Comparison of ENCODE assay signal across 10 cellular contexts in genomic region chr9:137126786-137127185, GRCh38. TPM values are rescaled to one million over a fixed set of nuclear protein-coding genes. Genes with fewer than 3 reads are reported as not detected.
DNase-seq lines count a peak whose midpoint lies in the region; ATAC-seq, FAIRE-seq and TF ChIP-seq lines count a peak whose summit lies in the region.
"Had no signal": no experiment of that assay in that cellular context is flagged by ENCODE, and none has a peak within 500 bp of the region (broad histone marks: within the 10 kb centered on the region; RNA-seq: fewer than 3 reads in every experiment).

No MANE protein-coding gene starts in this region.

- H4K20me1 ChIP-seq in DOHH2 (ENCODE audit: control insufficient read depth, insufficient read depth, low read depth, low read length), result no peaks in the 10 kb centered on the region; the same call in 1 of the 2 replicates
- no peaks in the 10 kb centered on the region for H4K20me1 ChIP-seq in MM.1S (ENCODE audit: insufficient read depth, low read length)
- no peaks in the 10 kb centered on the region for H4K20me1 ChIP-seq in K562 (replicated peaks; ENCODE audit: control insufficient read depth, insufficient read depth, low read length)
- H4K20me1 ChIP-seq in neural progenitor cell (ENCODE audit: low read depth), result peaks cover 18% of the 10 kb centered on the region

- peak overlapping the region; percentile 88 for H3K27ac ChIP-seq in DOHH2 (ENCODE audit: low read depth, low read length)
- H3K27ac ChIP-seq in MM.1S (ENCODE audit: low read length), result no peak overlapping the region
- peak overlapping the region; percentile 78; the same call in 2 of the 3 replicates for H3K27ac ChIP-seq in K562 (ENCODE audit: extremely low read depth, low read depth, low read length)
- no peak overlapping the region for H3K27ac ChIP-seq in neural progenitor cell

- no TSS peak for BruUV-seq in K562 (replicated peaks; lab: Mats Ljungman, UMichigan)

- H3K79me2 ChIP-seq in DOHH2 (ENCODE audit: control insufficient read depth, low read length), result peaks cover 70% of the 10 kb centered on the region
- H3K79me2 ChIP-seq in MM.1S (ENCODE audit: low read length), result no peaks in the 10 kb centered on the region
- H3K79me2 ChIP-seq in K562 (ENCODE audit: control insufficient read depth, insufficient read depth, low read length), result peaks cover 35% of the 10 kb centered on the region
- H3K79me2 ChIP-seq in neural progenitor cell (ENCODE audit: low read depth), result peaks cover 22% of the 10 kb centered on the region

- 34% methylated on average over 3 of the region's 3 CpGs for WGBS in K562 (ENCODE audit: insufficient coverage, low coverage, missing lambda C conversion rate)

- H3K4me3 ChIP-seq in DOHH2 (ENCODE audit: low read length) (peak overlapping the region; percentile 90), MM.1S (ENCODE audit: low read length) (no peak overlapping the region; the same call in 1 of the 2 replicates), K562 (peak overlapping the region; percentile 91), neural progenitor cell (no peak overlapping the region), mucosa of descending colon (no peak overlapping the region)

- intact Hi-C loops in K562 (cut with micrococcal nuclease), result no loop called here
- intact Hi-C loops in mucosa of descending colon (cut with DNase I, micrococcal nuclease), result no loop called here

- H3K9me3 Mint-ChIP-seq in neural progenitor cell, result no peaks in the 10 kb centered on the region
- H3K9me3 Mint-ChIP-seq: H9 had no signal

- H3K9me3 ChIP-seq in DOHH2 (ENCODE audit: control insufficient read depth, insufficient read depth, low read length) (no peaks in the 10 kb centered on the region), MM.1S (replicated peaks; ENCODE audit: insufficient read depth, low read length) (no peaks in the 10 kb centered on the region), K562 (replicated peaks; ENCODE audit: control insufficient read depth, insufficient read depth, low read depth, low read length) (no peaks in the 10 kb centered on the region), neural progenitor cell (ENCODE audit: low read depth) (no peaks in the 10 kb centered on the region), mucosa of descending colon (no peaks in the 10 kb centered on the region)

- ATAC-seq in K562 (no peak), mucosa of descending colon (no peak)

- TF ChIP-seq EP300 in K562 (IDR thresholded peaks at IDR 0.05; ENCODE audit: low read length), result no peak

- FAIRE-seq in K562 (lab: Jason Lieb, UNC) (peak; percentile 69), GM12891 (lab: Jason Lieb, UNC) (no peak)

- H2AFZ ChIP-seq in MM.1S (ENCODE audit: low read length) (no peak overlapping the region), K562 (ENCODE audit: low read depth, low read length) (no peak overlapping the region), neural progenitor cell (replicated peaks) (no peak overlapping the region)

- H3K4me1 Mint-ChIP-seq in neural progenitor cell, result peaks cover 32% of the 10 kb centered on the region

- H3K4me2 ChIP-seq in DOHH2 (ENCODE audit: low read length) (peak overlapping the region; percentile 93), MM.1S (ENCODE audit: low read depth, low read length) (peak overlapping the region; percentile 83), K562 (ENCODE audit: insufficient read depth, low read length) (peak overlapping the region; percentile 100), neural progenitor cell (no peak overlapping the region)

- CTCF ChIA-PET in K562 (lab: Yijun Ruan, JAX; ENCODE audit: low intra/inter-chr PET ratio), result no interaction called here

- TF ChIP-seq RAD21 in K562 (CRISPR knock-in tag; conservative IDR thresholded peaks at IDR 0.05 in 1 of 2, IDR thresholded peaks at IDR 0.05 in 1 of 2), result no peak

- peaks cover 33% of the 10 kb centered on the region for H3K36me3 ChIP-seq in DOHH2 (ENCODE audit: control insufficient read depth, low read length)
- H3K36me3 ChIP-seq in MM.1S (replicated peaks; ENCODE audit: insufficient read depth, low read length), result no peaks in the 10 kb centered on the region
- H3K36me3 ChIP-seq in K562 (ENCODE audit: control insufficient read depth, insufficient read depth, low read length), result peaks cover 2% of the 10 kb centered on the region; the same call in 1 of the 3 replicates
- no peaks in the 10 kb centered on the region for H3K36me3 ChIP-seq in neural progenitor cell
- H3K36me3 ChIP-seq in mucosa of descending colon (ENCODE audit: low read depth), result no peaks in the 10 kb centered on the region

- DNase-seq in MM.1S, result no peak
- DNase-seq in K562 (ENCODE audit: extremely low read depth in 1 of 4, low spot score in 3 of 4), result no peak
- no peak for DNase-seq in neural progenitor cell (ENCODE audit: low spot score)
- no peak for DNase-seq in GM12891 (ENCODE audit: insufficient read length, low spot score)
- no peak for DNase-seq in mucosa of descending colon
- DNase-seq in putamen (ENCODE audit: low spot score), result no peak
- DNase-seq: H9 had no signal

- H3K4me3 Mint-ChIP-seq in neural progenitor cell, result peak overlapping the region; percentile 69

- H3K4me1 ChIP-seq in DOHH2 (ENCODE audit: control insufficient read depth, low read length), result peaks cover 58% of the 10 kb centered on the region
- H3K4me1 ChIP-seq in MM.1S (ENCODE audit: low read length), result peaks cover 18% of the 10 kb centered on the region
- H3K4me1 ChIP-seq in K562 (replicated peaks in 1 of 2; ENCODE audit: control insufficient read depth in 2 of 2, insufficient read depth in 2 of 2, low read length in 2 of 2), result peaks cover 20 to 42% of the 10 kb centered on the region in 2 experiments
- peaks cover 7% of the 10 kb centered on the region for H3K4me1 ChIP-seq in neural progenitor cell
- peaks cover 25% of the 10 kb centered on the region for H3K4me1 ChIP-seq in mucosa of descending colon (ENCODE audit: low read depth)

- no peaks in the 10 kb centered on the region for H3K9me2 ChIP-seq in DOHH2 (replicated peaks; ENCODE audit: control insufficient read depth, low read length)
- no peaks in the 10 kb centered on the region for H3K9me2 ChIP-seq in MM.1S (replicated peaks; ENCODE audit: insufficient read depth, low read length)

- TF ChIP-seq CTCF in DOHH2 (IDR thresholded peaks at IDR 0.05; ENCODE audit: low read depth, low read length, poor library complexity, severe bottlenecking), result no peak
- no peak for TF ChIP-seq CTCF in MM.1S (IDR thresholded peaks at IDR 0.05; ENCODE audit: low read length)
- no peak for TF ChIP-seq CTCF in K562 (IDR thresholded peaks at IDR 0.05 in 2 of 3, conservative IDR thresholded peaks at IDR 0.05 in 1 of 3; ENCODE audit: insufficient read depth in 2 of 3, low read depth in 1 of 3, low read length in 3 of 3)
- no peak for TF ChIP-seq CTCF in neural progenitor cell (IDR thresholded peaks at IDR 0.05)
- TF ChIP-seq CTCF in mucosa of descending colon (IDR thresholded peaks at IDR 0.05), result no peak

- in situ Hi-C loops in K562 (cut with MboI), result loop anchor here (5.0 kb wide), 1 partner anchor 101 kb away; the partner anchor contains the start of genes CYSRT1 and RNF224

- peaks cover 47% of the 10 kb centered on the region for H3F3A ChIP-seq in DOHH2 (ENCODE audit: control insufficient read depth, insufficient read depth)
- H3F3A ChIP-seq in MM.1S (ENCODE audit: insufficient read depth, low read length), result peaks cover 18% of the 10 kb centered on the region
- peaks cover 9% of the 10 kb centered on the region for H3F3A ChIP-seq in neural progenitor cell (ENCODE audit: low read depth)

- H3K9me1 ChIP-seq in K562 (ENCODE audit: control insufficient read depth, insufficient read depth, low read length), result no peaks in the 10 kb centered on the region

- no peak for TF ChIP-seq POLR2A in K562 (conservative IDR thresholded peaks at IDR 0.05)
- no peak for TF ChIP-seq POLR2A in GM12891 (IDR thresholded peaks at IDR 0.05; ENCODE audit: low read depth, low read length)

- no peaks in the 10 kb centered on the region for H3K36me3 Mint-ChIP-seq in neural progenitor cell

- no peak overlapping the region for H3K9ac ChIP-seq in MM.1S (ENCODE audit: low read length)
- H3K9ac ChIP-seq in K562 (ENCODE audit: insufficient read depth in 1 of 2, low read depth in 2 of 2, low read length in 2 of 2), result peak overlapping the region; percentile 84 to 89; a peak in 3 of 4 replicates
- H3K9ac ChIP-seq in neural progenitor cell, result no peak overlapping the region

- POLR2A ChIA-PET in K562 (lab: Yijun Ruan, JAX), result interaction anchor here (0.6 to 1.4 kb wide), 4 partner anchors 20 to 114 kb away, joined by 3 read pairs; partner anchors contain the start of gene TUBB4B

- no peaks in the 10 kb centered on the region for H3K27me3 ChIP-seq in DOHH2 (ENCODE audit: control insufficient read depth, low read length)
- H3K27me3 ChIP-seq in MM.1S (replicated peaks; ENCODE audit: insufficient read depth, low read length), result peaks cover 28% of the 10 kb centered on the region
- no peaks in the 10 kb centered on the region for H3K27me3 ChIP-seq in K562 (ENCODE audit: control insufficient read depth in 2 of 2, insufficient read depth in 2 of 2, low read length in 2 of 2)
- H3K27me3 ChIP-seq in neural progenitor cell, result peaks cover 17% of the 10 kb centered on the region

- peaks cover 7% of the 10 kb centered on the region for H3K27me3 Mint-ChIP-seq in neural progenitor cell (ENCODE audit: insufficient read depth, low read depth)

- no peak overlapping the region for H3K27ac Mint-ChIP-seq in neural progenitor cell
- H3K27ac Mint-ChIP-seq: H9 had no signal

RNA-seq across cellular contexts. Expression of gene GRIN1, which starts 12.2 kb away (rescaled TPM):
- 0.25 and 3.0 TPM in 2 replicates for total RNA-seq in K562 (2011; cell fraction: chromatin; rRNA removed; ENCODE audit: low replicate concordance)
- total RNA-seq in K562 (2011; cell fraction: nucleolus; rRNA removed), result 0.67 and 3.3 TPM in 2 replicates
- 0.53 and 1.2 TPM in 2 replicates for total RNA-seq in K562 (2011; cell fraction: nucleoplasm; rRNA removed)
- total RNA-seq in K562 (2014; rRNA removed), result not detected in 2 replicates
- not detected in 2 replicates for total RNA-seq in K562 (2014; rRNA removed; fragmentation: Illumina TruSeq; extraction: Trizol)
- total RNA-seq in K562 (2015; rRNA removed; fragmentation: Illumina TruSeq; extraction: Trizol), result not detected in 2 replicates
- total RNA-seq in K562 (2021), result 0.35 and 0.36 TPM in 2 replicates
- 0.03 and 0.04 TPM in 2 replicates for polyA plus RNA-seq in K562 (2011; rRNA removed)
- polyA plus RNA-seq in K562 (2011; cell fraction: cytosol; rRNA removed), result 0.04 and 0.07 TPM in 2 replicates
- polyA plus RNA-seq in K562 (2011; cell fraction: nucleus; rRNA removed), result 0.34 and 0.67 TPM in 2 replicates
- 0.35 and 0.38 TPM in 2 replicates for polyA plus RNA-seq in K562 (2012)
- 0.08 TPM in 1 of 2 replicates, not detected in the other for polyA plus RNA-seq in K562 (2014; fragmentation: Illumina TruSeq; extraction: Trizol)
- not detected for polyA plus RNA-seq in K562 (2014; fragmentation: Nextera tagmentation; extraction: Ambion mirVana)
- 0.08 and 0.16 TPM in 2 replicates for polyA plus RNA-seq in K562 (2014; rRNA removed)
- not detected in 2 replicates for polyA minus RNA-seq in K562 (2011; rRNA and poly(A)+ RNA removed)
- not detected in 2 replicates for polyA minus RNA-seq in K562 (2011; cell fraction: cytosol; rRNA and poly(A)+ RNA removed)
- polyA minus RNA-seq in K562 (2011; cell fraction: nucleus; rRNA and poly(A)+ RNA removed), result 0.13 and 0.56 TPM in 2 replicates
- total RNA-seq in neural progenitor cell (ENCODE audit: low replicate concordance), result 0.03 TPM in 1 of 2 replicates, not detected in the other
- polyA plus RNA-seq in GM12891 (2012; ENCODE audit: low read depth, missing spikeins), result 0.23 TPM
- 1 to 10 TPM in 1 of 3 donors, under 1 TPM in 1, not detected in 1; 0.36 to 2.6 TPM for total RNA-seq in mucosa of descending colon
- total RNA-seq: glomerular endothelial cell had no signal

RNA-seq across cellular contexts. Expression of gene DPP7, which starts 12.3 kb away (rescaled TPM):
- total RNA-seq in K562 (2011; cell fraction: chromatin; rRNA removed; ENCODE audit: low replicate concordance), result 175 and 615 TPM in 2 replicates
- total RNA-seq in K562 (2011; cell fraction: nucleolus; rRNA removed), result 837 and 852 TPM in 2 replicates
- total RNA-seq in K562 (2011; cell fraction: nucleoplasm; rRNA removed), result 311 and 347 TPM in 2 replicates
- 231 and 272 TPM in 2 replicates for total RNA-seq in K562 (2014; rRNA removed)
- total RNA-seq in K562 (2014; rRNA removed; fragmentation: Illumina TruSeq; extraction: Trizol), result 11.3 and 24.9 TPM in 2 replicates
- total RNA-seq in K562 (2015; rRNA removed; fragmentation: Illumina TruSeq; extraction: Trizol), result 140 and 141 TPM in 2 replicates
- total RNA-seq in K562 (2021), result 311 and 322 TPM in 2 replicates
- polyA plus RNA-seq in K562 (2011; rRNA removed), result 132 and 158 TPM in 2 replicates
- polyA plus RNA-seq in K562 (2011; cell fraction: cytosol; rRNA removed), result 141 and 377 TPM in 2 replicates
- 1,627 and 2,902 TPM in 2 replicates for polyA plus RNA-seq in K562 (2011; cell fraction: nucleus; rRNA removed)
- 245 and 282 TPM in 2 replicates for polyA plus RNA-seq in K562 (2012)
- 48.4 and 105 TPM in 2 replicates for polyA plus RNA-seq in K562 (2014; fragmentation: Illumina TruSeq; extraction: Trizol)
- 1 to 10 TPM in 1 of 2 experiments, under 1 TPM in 1; 0.99 to 4.1 TPM for polyA plus RNA-seq in K562 (2014; fragmentation: Nextera tagmentation; extraction: Ambion mirVana)
- polyA plus RNA-seq in K562 (2014; rRNA removed), result 352 and 365 TPM in 2 replicates
- polyA minus RNA-seq in K562 (2011; rRNA and poly(A)+ RNA removed), result 9.4 and 25.8 TPM in 2 replicates
- polyA minus RNA-seq in K562 (2011; cell fraction: cytosol; rRNA and poly(A)+ RNA removed), result 61.7 and 63.0 TPM in 2 replicates
- polyA minus RNA-seq in K562 (2011; cell fraction: nucleus; rRNA and poly(A)+ RNA removed), result 112 and 134 TPM in 2 replicates
- 2.6 and 24.3 TPM in 2 replicates for total RNA-seq in neural progenitor cell (ENCODE audit: low replicate concordance)
- polyA plus RNA-seq in GM12891 (2012; ENCODE audit: low read depth, missing spikeins), result 118 TPM
- total RNA-seq in mucosa of descending colon, result 100 to 1,000 TPM in 1 of 3 donors, 10 to 100 TPM in 2; 47.0 to 114 (median 51.5) TPM

RNA-seq across cellular contexts. Expression of gene MAN1B1, which starts 40.0 kb away (rescaled TPM):
- 158 and 355 TPM in 2 replicates for total RNA-seq in K562 (2011; cell fraction: chromatin; rRNA removed; ENCODE audit: low replicate concordance)
- total RNA-seq in K562 (2011; cell fraction: nucleolus; rRNA removed), result 181 and 194 TPM in 2 replicates
- total RNA-seq in K562 (2011; cell fraction: nucleoplasm; rRNA removed), result 119 and 136 TPM in 2 replicates
- total RNA-seq in K562 (2014; rRNA removed) (30.1 and 35.1 TPM in 2 replicates), K562 (2014; rRNA removed; fragmentation: Illumina TruSeq; extraction: Trizol) (14.4 and 14.8 TPM in 2 replicates), K562 (2015; rRNA removed; fragmentation: Illumina TruSeq; extraction: Trizol) (21.0 and 21.6 TPM in 2 replicates), K562 (2021) (33.9 and 36.6 TPM in 2 replicates), neural progenitor cell (ENCODE audit: low replicate concordance) (24.6 and 43.5 TPM in 2 replicates), mucosa of descending colon (10 to 100 TPM; 36.1 to 55.4 (median 52.7) TPM)
- polyA plus RNA-seq in K562 (2011; rRNA removed) (27.3 and 40.1 TPM in 2 replicates), K562 (2014; fragmentation: Illumina TruSeq; extraction: Trizol) (23.8 and 31.3 TPM in 2 replicates), K562 (2014; fragmentation: Nextera tagmentation; extraction: Ambion mirVana) (under 1 TPM; 0.55 to 0.89 TPM), K562 (2014; rRNA removed) (29.6 and 33.6 TPM in 2 replicates)
- 33.0 and 35.1 TPM in 2 replicates for polyA plus RNA-seq in K562 (2011; cell fraction: cytosol; rRNA removed)
- 128 and 134 TPM in 2 replicates for polyA plus RNA-seq in K562 (2011; cell fraction: nucleus; rRNA removed)
- polyA plus RNA-seq in K562 (2012), result 25.3 and 58.7 TPM in 2 replicates
- 32.0 and 36.7 TPM in 2 replicates for polyA minus RNA-seq in K562 (2011; rRNA and poly(A)+ RNA removed)
- polyA minus RNA-seq in K562 (2011; cell fraction: cytosol; rRNA and poly(A)+ RNA removed), result 17.1 and 24.8 TPM in 2 replicates
- polyA minus RNA-seq in K562 (2011; cell fraction: nucleus; rRNA and poly(A)+ RNA removed), result 38.5 and 64.6 TPM in 2 replicates
- polyA plus RNA-seq in GM12891 (2012; ENCODE audit: low read depth, missing spikeins), result 20.4 TPM

RNA-seq across cellular contexts. Expression of gene LRRC26, which starts 43.1 kb away (rescaled TPM):
- total RNA-seq in K562 (2011; cell fraction: chromatin; rRNA removed; ENCODE audit: low replicate concordance), result not detected in 2 replicates
- not detected in 2 replicates for total RNA-seq in K562 (2011; cell fraction: nucleolus; rRNA removed)
- total RNA-seq in K562 (2011; cell fraction: nucleoplasm; rRNA removed), result not detected in 2 replicates
- total RNA-seq in K562 (2014; rRNA removed), result not detected in 2 replicates
- total RNA-seq in K562 (2014; rRNA removed; fragmentation: Illumina TruSeq; extraction: Trizol), result not detected in 2 replicates
- total RNA-seq in K562 (2015; rRNA removed; fragmentation: Illumina TruSeq; extraction: Trizol), result not detected in 2 replicates
- total RNA-seq in K562 (2021), result not detected in 2 replicates
- polyA plus RNA-seq in K562 (2011; rRNA removed), result not detected in 2 replicates
- polyA plus RNA-seq in K562 (2011; cell fraction: cytosol; rRNA removed), result 0.06 TPM in 1 of 2 replicates, not detected in the other
- polyA plus RNA-seq in K562 (2011; cell fraction: nucleus; rRNA removed), result not detected in 2 replicates
- polyA plus RNA-seq in K562 (2012), result not detected in 2 replicates
- polyA plus RNA-seq in K562 (2014; fragmentation: Illumina TruSeq; extraction: Trizol), result not detected in 2 replicates
- not detected for polyA plus RNA-seq in K562 (2014; fragmentation: Nextera tagmentation; extraction: Ambion mirVana)
- not detected in 2 replicates for polyA plus RNA-seq in K562 (2014; rRNA removed)
- not detected in 2 replicates for polyA minus RNA-seq in K562 (2011; rRNA and poly(A)+ RNA removed)
- polyA minus RNA-seq in K562 (2011; cell fraction: cytosol; rRNA and poly(A)+ RNA removed), result not detected in 2 replicates
- not detected in 2 replicates for polyA minus RNA-seq in K562 (2011; cell fraction: nucleus; rRNA and poly(A)+ RNA removed)
- 0.59 TPM in 1 of 2 replicates, not detected in the other for total RNA-seq in neural progenitor cell (ENCODE audit: low replicate concordance)
- 0.09 TPM for polyA plus RNA-seq in GM12891 (2012; ENCODE audit: low read depth, missing spikeins)
- total RNA-seq in mucosa of descending colon, result 10 to 100 TPM; 18.7 to 63.0 (median 58.9) TPM
- total RNA-seq: glomerular endothelial cell, renal cortical epithelial cell had no signal

RNA-seq across cellular contexts. Expression of gene TMEM210, which starts 45.1 kb away (rescaled TPM):
- total RNA-seq in K562 (2011; cell fraction: chromatin; rRNA removed; ENCODE audit: low replicate concordance), result not detected in 2 replicates
- not detected in 2 replicates for total RNA-seq in K562 (2011; cell fraction: nucleolus; rRNA removed)
- total RNA-seq in K562 (2011; cell fraction: nucleoplasm; rRNA removed), result not detected in 2 replicates
- total RNA-seq in K562 (2014; rRNA removed) (not detected in 2 replicates), K562 (2014; rRNA removed; fragmentation: Illumina TruSeq; extraction: Trizol) (not detected in 2 replicates), K562 (2015; rRNA removed; fragmentation: Illumina TruSeq; extraction: Trizol) (not detected in 2 replicates), K562 (2021) (not detected in 2 replicates), neural progenitor cell (ENCODE audit: low replicate concordance) (not detected in 2 replicates), mucosa of descending colon (1 to 10 TPM in 1 of 3 donors, not detected in 2; 1.0 TPM)
- polyA plus RNA-seq in K562 (2011; rRNA removed) (not detected in 2 replicates), K562 (2014; fragmentation: Illumina TruSeq; extraction: Trizol) (not detected in 2 replicates), K562 (2014; fragmentation: Nextera tagmentation; extraction: Ambion mirVana) (not detected), K562 (2014; rRNA removed) (not detected in 2 replicates)
- not detected in 2 replicates for polyA plus RNA-seq in K562 (2011; cell fraction: cytosol; rRNA removed)
- polyA plus RNA-seq in K562 (2011; cell fraction: nucleus; rRNA removed), result not detected in 2 replicates
- polyA plus RNA-seq in K562 (2012), result not detected in 2 replicates
- polyA minus RNA-seq in K562 (2011; rRNA and poly(A)+ RNA removed), result not detected in 2 replicates
- polyA minus RNA-seq in K562 (2011; cell fraction: cytosol; rRNA and poly(A)+ RNA removed), result not detected in 2 replicates
- polyA minus RNA-seq in K562 (2011; cell fraction: nucleus; rRNA and poly(A)+ RNA removed), result not detected in 2 replicates
- not detected for polyA plus RNA-seq in GM12891 (2012; ENCODE audit: low read depth, missing spikeins)
- total RNA-seq: glomerular endothelial cell, H9, renal cortical epithelial cell had no signal

Comparison
In these comparisons a context has a peak if more than half of its experiments do, and no peak if none do; other contexts are left out.
1. H3K27ac ChIP-seq: peak in DOHH2 (single experiment) and K562 (single experiment); none in MM.1S (single experiment) and neural progenitor cell (single experiment).
2. H3K4me3 ChIP-seq: peak in DOHH2 (single experiment) and K562 (single experiment); none in MM.1S (single experiment), neural progenitor cell (single experiment) and mucosa of descending colon (single experiment).
3. H3K9ac ChIP-seq: peak in K562 (2 of 2); none in MM.1S (single experiment) and neural progenitor cell (single experiment).